Comparison of ENCODE assay signal across 24 cellular contexts in genomic region chr4:22090655-22091350, GRCh38.
DNase-seq lines count a peak whose midpoint lies in the region; TF ChIP-seq lines count a peak whose summit lies in the region.
"Had no signal": no experiment of that assay in that cellular context is flagged by ENCODE, and none has a peak within 500 bp of the region (broad histone marks: within the 10 kb centered on the region; RNA-seq: fewer than 3 reads in every experiment).

No MANE protein-coding gene starts in this region.

- peak; percentile 9 for DNase-seq in HT1080 (ENCODE audit: low read depth)
- DNase-seq in glutamatergic neuron = no peak
- no peak for DNase-seq in activated CD4-positive, alpha-beta T cell treated with anti-CD3 and anti-CD28 coated beads, Interleukin-2, amount 10 ng/mL, durations not matched to agents 7 days and 5 days
- DNase-seq in stimulated activated CD4-positive, alpha-beta T cell treated with anti-CD3 and anti-CD28 coated beads, Interleukin-4, amount 100 ng/mL, for 4 hours = no peak
- DNase-seq in activated naive CD4-positive, alpha-beta T cell (lab: John Stamatoyannopoulos, UW) = no peak
- no peak for DNase-seq in RPMI8226
- DNase-seq: activated B cell treated with CpG ODN at 0.5 μM for 24 hours; activated CD4-positive, alpha-beta memory T cell treated with anti-CD3 and anti-CD28 coated beads, Interleukin-2, amount 10 ng/mL, durations not matched to agents 7 days and 5 days; activated gamma-delta T cell; activated T-cell treated with anti-CD3 and anti-CD28 coated beads for 4 hours; foreskin melanocyte; kidney; NCI-H1694 treated with DMSO at 0.1 percent for 48 hours; NCI-H2227 treated with DMSO at 0.1 percent for 48 hours; sigmoid colon; stimulated activated naive B cell treated with anti-CD40 and anti-IgM and Interleukin-4, amounts not matched to agents 10 μg/mL and 1 μg/mL and 100 μg/mL, for 72 hours; T-helper 9 cell; testis had no signal

- H3K27me3 Mint-ChIP-seq in brain = no peaks in the 10 kb centered on the region
- no peaks in the 10 kb centered on the region for H3K27me3 Mint-ChIP-seq in glutamatergic neuron (ENCODE audit: unreplicated experiment)
- no peaks in the 10 kb centered on the region for H3K27me3 Mint-ChIP-seq in activated CD4-positive, alpha-beta T cell treated with anti-CD3 and anti-CD28 coated beads, Interleukin-2, amount 10 ng/mL, durations not matched to agents 7 days and 5 days
- H3K27me3 Mint-ChIP-seq: activated B cell treated with CpG ODN at 0.5 μM for 24 hours; activated CD4-positive, alpha-beta memory T cell treated with anti-CD3 and anti-CD28 coated beads, Interleukin-2, amount 10 ng/mL, durations not matched to agents 7 days and 5 days; stimulated activated naive B cell treated with anti-CD40 and anti-IgM and Interleukin-4, amounts not matched to agents 10 μg/mL and 1 μg/mL and 100 μg/mL, for 72 hours had no signal

- H3K27me3 ChIP-seq in BLaER1 treated with 17β-estradiol and CSF1 and Interleukin-3, amounts not matched to agents 10 nM and 100 nM = no peaks in the 10 kb centered on the region
- H3K27me3 ChIP-seq: sigmoid colon, testis, vagina had no signal

- CTCF ChIA-PET in activated CD4-positive, alpha-beta T cell treated with anti-CD3 and anti-CD28 coated beads, Interleukin-2, amount 10 ng/mL, durations not matched to agents 7 days and 5 days (lab: Charles Lee) = no interaction called here

- H3K36me3 Mint-ChIP-seq in brain = no peaks in the 10 kb centered on the region
- H3K36me3 Mint-ChIP-seq in glutamatergic neuron (ENCODE audit: unreplicated experiment) = peaks cover 11% of the 10 kb centered on the region
- H3K36me3 Mint-ChIP-seq in activated CD4-positive, alpha-beta T cell treated with anti-CD3 and anti-CD28 coated beads, Interleukin-2, amount 10 ng/mL, durations not matched to agents 7 days and 5 days (ENCODE audit: low read depth) = no peaks in the 10 kb centered on the region
- H3K36me3 Mint-ChIP-seq: stimulated activated naive B cell treated with anti-CD40 and anti-IgM and Interleukin-4, amounts not matched to agents 10 μg/mL and 1 μg/mL and 100 μg/mL, for 72 hours had no signal

- no peak overlapping the region for H3K4me3 ChIP-seq in BLaER1 treated with 17β-estradiol and CSF1 and Interleukin-3, amounts not matched to agents 10 nM and 100 nM
- H3K4me3 ChIP-seq: K562, sigmoid colon, testis, vagina had no signal

- TF ChIP-seq CTCF in brain (conservative IDR thresholded peaks at IDR 0.05) (no peak), glutamatergic neuron (IDR thresholded peaks at IDR 0.05; ENCODE audit: partially characterized antibody, unreplicated experiment) (no peak)

- H4K20me1 ChIP-seq in BLaER1 treated with 17β-estradiol and CSF1 and Interleukin-3, amounts not matched to agents 10 nM and 100 nM = no peaks in the 10 kb centered on the region

- peak overlapping the region in 1 of 11 experiments; percentile 27; a peak in 1 of 22 replicates for H3K9ac ChIP-seq in BLaER1 treated with 17β-estradiol and CSF1 and Interleukin-3, amounts not matched to agents 10 nM and 100 nM

- peak overlapping the region; percentile 36 to 83 (median 71); a peak in 18 of 22 replicates for H3K4me2 ChIP-seq in BLaER1 treated with 17β-estradiol and CSF1 and Interleukin-3, amounts not matched to agents 10 nM and 100 nM

- H3K4me1 Mint-ChIP-seq in brain = peaks cover 22% of the 10 kb centered on the region
- H3K4me1 Mint-ChIP-seq in glutamatergic neuron (ENCODE audit: low read depth, unreplicated experiment) = peaks cover 28% of the 10 kb centered on the region
- H3K4me1 Mint-ChIP-seq in activated CD4-positive, alpha-beta T cell treated with anti-CD3 and anti-CD28 coated beads, Interleukin-2, amount 10 ng/mL, durations not matched to agents 7 days and 5 days = no peaks in the 10 kb centered on the region
- H3K4me1 Mint-ChIP-seq: activated B cell treated with CpG ODN at 0.5 μM for 24 hours; activated CD4-positive, alpha-beta memory T cell treated with anti-CD3 and anti-CD28 coated beads, Interleukin-2, amount 10 ng/mL, durations not matched to agents 7 days and 5 days; nephron; stimulated activated naive B cell treated with anti-CD40 and anti-IgM and Interleukin-4, amounts not matched to agents 10 μg/mL and 1 μg/mL and 100 μg/mL, for 72 hours had no signal

- H3K36me3 ChIP-seq in BLaER1 treated with 17β-estradiol and CSF1 and Interleukin-3, amounts not matched to agents 10 nM and 100 nM = no peaks in the 10 kb centered on the region
- H3K36me3 ChIP-seq: sigmoid colon, vagina had no signal

- H3K9me3 Mint-ChIP-seq in brain = peaks cover 3 to 13% (median 9%) of the 10 kb centered on the region in 5 experiments
- peaks cover 6% of the 10 kb centered on the region for H3K9me3 Mint-ChIP-seq in glutamatergic neuron (ENCODE audit: unreplicated experiment)
- H3K9me3 Mint-ChIP-seq in activated CD4-positive, alpha-beta T cell treated with anti-CD3 and anti-CD28 coated beads, Interleukin-2, amount 10 ng/mL, durations not matched to agents 7 days and 5 days = peaks cover 10% of the 10 kb centered on the region

- H3K9me3 ChIP-seq in BLaER1 treated with 17β-estradiol and CSF1 and Interleukin-3, amounts not matched to agents 10 nM and 100 nM (replicated peaks in 1 of 11) = peaks cover 19 to 43% (median 30%) of the 10 kb centered on the region in 11 experiments
- H3K9me3 ChIP-seq: testis had no signal

- peaks cover 30 to 46% (median 37%) of the 10 kb centered on the region in 10 experiments for H3K4me1 ChIP-seq in BLaER1 treated with 17β-estradiol and CSF1 and Interleukin-3, amounts not matched to agents 10 nM and 100 nM
- H3K4me1 ChIP-seq: testis had no signal

- H3K4me3 Mint-ChIP-seq in brain (no peak overlapping the region), glutamatergic neuron (ENCODE audit: unreplicated experiment) (peak overlapping the region; percentile 36)
- H3K4me3 Mint-ChIP-seq in activated CD4-positive, alpha-beta T cell treated with anti-CD3 and anti-CD28 coated beads, Interleukin-2, amount 10 ng/mL, durations not matched to agents 7 days and 5 days = no peak overlapping the region
- H3K4me3 Mint-ChIP-seq: activated B cell treated with CpG ODN at 0.5 μM for 24 hours; activated CD4-positive, alpha-beta memory T cell treated with anti-CD3 and anti-CD28 coated beads, Interleukin-2, amount 10 ng/mL, durations not matched to agents 7 days and 5 days; nephron; stimulated activated naive B cell treated with anti-CD40 and anti-IgM and Interleukin-4, amounts not matched to agents 10 μg/mL and 1 μg/mL and 100 μg/mL, for 72 hours had no signal

- H3K27ac ChIP-seq in BLaER1 treated with 17β-estradiol and CSF1 and Interleukin-3, amounts not matched to agents 10 nM and 100 nM = peak overlapping the region in 7 of 11 experiments; percentile 51 to 83 (median 74); a peak in 12 of 22 replicates
- H3K27ac ChIP-seq: C4-2B, sigmoid colon, testis, vagina had no signal

- POLR2A ChIA-PET in activated CD4-positive, alpha-beta T cell treated with anti-CD3 and anti-CD28 coated beads, Interleukin-2, amount 10 ng/mL, durations not matched to agents 7 days and 5 days (lab: Charles Lee) = no interaction called here

- H3K27ac Mint-ChIP-seq in brain (peak overlapping the region in 3 of 5 experiments; percentile 21 to 71 (median 29)), glutamatergic neuron (ENCODE audit: unreplicated experiment) (peak overlapping the region; percentile 95)
- no peak overlapping the region for H3K27ac Mint-ChIP-seq in activated CD4-positive, alpha-beta T cell treated with anti-CD3 and anti-CD28 coated beads, Interleukin-2, amount 10 ng/mL, durations not matched to agents 7 days and 5 days
- H3K27ac Mint-ChIP-seq: activated B cell treated with CpG ODN at 0.5 μM for 24 hours; activated CD4-positive, alpha-beta memory T cell treated with anti-CD3 and anti-CD28 coated beads, Interleukin-2, amount 10 ng/mL, durations not matched to agents 7 days and 5 days; nephron; stimulated activated naive B cell treated with anti-CD40 and anti-IgM and Interleukin-4, amounts not matched to agents 10 μg/mL and 1 μg/mL and 100 μg/mL, for 72 hours had no signal
